In the genomic region with DNA sequence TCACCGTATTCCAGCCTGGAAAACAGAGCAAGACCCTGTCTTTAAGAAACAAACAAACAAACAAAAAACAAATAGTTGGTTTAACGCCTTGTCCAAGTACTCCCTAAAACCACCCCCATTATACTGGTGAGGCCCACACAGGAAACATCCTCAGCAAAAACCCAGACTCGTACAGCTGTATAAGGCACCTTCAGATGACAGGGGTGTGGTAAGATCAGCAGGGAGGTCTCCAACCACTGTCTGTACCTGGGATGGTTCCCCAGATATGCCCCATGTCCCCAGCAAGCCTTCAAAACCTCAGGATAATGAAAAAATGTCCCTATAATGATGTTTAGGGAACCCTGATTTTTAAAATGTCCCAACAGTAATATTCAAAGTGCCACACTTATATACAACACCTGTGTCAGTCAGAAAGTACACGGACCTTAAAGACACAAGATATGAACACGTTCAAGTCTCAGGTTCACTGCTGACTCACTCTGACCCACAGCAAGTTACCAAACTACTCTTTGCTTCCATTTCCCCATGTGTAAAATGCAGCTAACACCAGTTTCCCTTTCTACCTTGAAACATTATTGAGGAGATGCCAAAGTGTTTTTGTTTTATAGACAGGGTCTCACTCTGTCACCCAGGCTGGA, we compare ENCODE assay signal across 18 cellular contexts. TPM values are rescaled to one million over a fixed set of nuclear protein-coding genes. Genes with fewer than 3 reads are reported as not detected.
DNase-seq lines count a peak whose midpoint lies in the region; ATAC-seq, FAIRE-seq and TF ChIP-seq lines count a peak whose summit lies in the region.
"Had no signal": no experiment of that assay in that cellular context is flagged by ENCODE, and none has a peak within 500 bp of the region (broad histone marks: within the 10 kb centered on the region; RNA-seq: fewer than 3 reads in every experiment).

No MANE protein-coding gene starts in this region.

- dilution Hi-C loops in endothelial cell of umbilical vein (cut with MboI; ENCODE audit: extremely low pct_ligation_motif_present, low sequenced_read_pairs), result no loop called here

- peak; percentile 14 for DNase-seq in stimulated activated CD4-positive, alpha-beta T cell treated with anti-CD3 and anti-CD28 coated beads, Interleukin-4, amount 100 ng/mL, for 24 hours
- no peak for DNase-seq in stimulated activated CD4-positive, alpha-beta T cell treated with anti-CD3 and anti-CD28 coated beads, Interleukin-15, amount 100 ng/mL, for 24 hours
- peak; percentile 39 for DNase-seq in activated CD4-positive, alpha-beta memory T cell treated with anti-CD3 and anti-CD28 coated beads for 36 hours
- DNase-seq in endothelial cell of umbilical vein (ENCODE audit: low read depth, low spot score) (no peak), G401 (ENCODE audit: low spot score) (no peak), small intestine (no peak)
- DNase-seq: dorsolateral prefrontal cortex, glutamatergic neuron, HFFc6, NCI-H187, NCI-H2227 treated with DMSO at 0.1 percent for 48 hours, nucleus accumbens, RPMI8226 had no signal

- H3K9me1 ChIP-seq in endothelial cell of umbilical vein (replicated peaks; ENCODE audit: control insufficient read depth, extremely low read depth, insufficient read depth, low read length), result no peaks in the 10 kb centered on the region

- H3K9ac ChIP-seq in endothelial cell of umbilical vein (replicated peaks; ENCODE audit: extremely low read depth, insufficient read depth, low read length), result no peak overlapping the region

- H3K79me2 ChIP-seq in endothelial cell of umbilical vein (ENCODE audit: control insufficient read depth, insufficient read depth, low read length), result peaks cover 36% of the 10 kb centered on the region

- H3K27ac Mint-ChIP-seq in activated CD4-positive, alpha-beta memory T cell treated with anti-CD3 and anti-CD28 coated beads for 36 hours, result peak overlapping the region; percentile 89
- H3K27ac Mint-ChIP-seq: HFFc6 had no signal

- WGBS in small intestine, 3 donors, result 53 to 63% (median 59%) methylated on average over 5 of the region's 5 CpGs

- H3K4me1 Mint-ChIP-seq in activated CD4-positive, alpha-beta memory T cell treated with anti-CD3 and anti-CD28 coated beads for 36 hours (ENCODE audit: low read depth), result peaks cover 80% of the 10 kb centered on the region

- FAIRE-seq in endothelial cell of umbilical vein (lab: Jason Lieb, UNC) (peak; percentile 18), small intestine (lab: Jason Lieb, UNC) (no peak)
- FAIRE-seq: K562, TTC549, urothelium cell line had no signal

- H3K9me3 ChIP-seq in endothelial cell of umbilical vein (replicated peaks; ENCODE audit: control insufficient read depth, insufficient read depth, low read length) (no peaks in the 10 kb centered on the region), small intestine (ENCODE audit: control insufficient read depth, low read depth) (no peaks in the 10 kb centered on the region)
- H3K9me3 ChIP-seq: right atrium auricular region had no signal

- H3K4me1 ChIP-seq in endothelial cell of umbilical vein (ENCODE audit: control insufficient read depth, extremely low read depth, insufficient read depth, low read length) (no peaks in the 10 kb centered on the region), small intestine (ENCODE audit: control insufficient read depth in 2 of 2, insufficient read depth in 1 of 2, low read depth in 1 of 2, low read length in 1 of 2) (no peaks in the 10 kb centered on the region)

- ATAC-seq in GM21723 (IDR thresholded peaks at IDR 0.05; ENCODE audit: unreplicated experiment), result no peak
- ATAC-seq: K562 had no signal

- no TSS peak for BruUV-seq in endothelial cell of umbilical vein (replicated peaks; lab: Mats Ljungman, UMichigan)

- TF ChIP-seq CTCF in endothelial cell of umbilical vein (IDR thresholded peaks at IDR 0.05; ENCODE audit: extremely low read depth in 1 of 2, insufficient read depth in 1 of 2, low read depth in 1 of 2, low read length in 2 of 2), result no peak

- H3K27me3 ChIP-seq in endothelial cell of umbilical vein (ENCODE audit: control insufficient read depth in 2 of 2, insufficient read depth in 2 of 2, low read length in 2 of 2) (no peaks in the 10 kb centered on the region), small intestine (ENCODE audit: control insufficient read depth in 2 of 2, insufficient read depth in 2 of 2, low read length in 2 of 2) (no peaks in the 10 kb centered on the region)
- H3K27me3 ChIP-seq: dorsolateral prefrontal cortex, right atrium auricular region had no signal

- peaks cover 2% of the 10 kb centered on the region for H4K20me1 ChIP-seq in endothelial cell of umbilical vein (replicated peaks; ENCODE audit: control insufficient read depth, extremely low read depth, insufficient read depth, low read length)

- no peaks in the 10 kb centered on the region for H3K27me3 Mint-ChIP-seq in activated CD4-positive, alpha-beta memory T cell treated with anti-CD3 and anti-CD28 coated beads for 36 hours

- no peaks in the 10 kb centered on the region for H3K9me3 Mint-ChIP-seq in activated CD4-positive, alpha-beta memory T cell treated with anti-CD3 and anti-CD28 coated beads for 36 hours
- H3K9me3 Mint-ChIP-seq: HFFc6 had no signal

- H3K36me3 ChIP-seq in endothelial cell of umbilical vein (ENCODE audit: control insufficient read depth in 2 of 2, extremely low read depth in 1 of 2, insufficient read depth in 2 of 2, low read length in 2 of 2) (peaks cover 43 to 58% of the 10 kb centered on the region in 2 experiments), small intestine (ENCODE audit: control insufficient read depth in 2 of 2, insufficient read depth in 2 of 2, low read length in 2 of 2) (peaks cover 37 to 43% of the 10 kb centered on the region in 2 donors)

- H3K4me2 ChIP-seq in endothelial cell of umbilical vein (ENCODE audit: insufficient read depth, low read length), result no peak overlapping the region

- no peak overlapping the region for H2AFZ ChIP-seq in endothelial cell of umbilical vein (ENCODE audit: low read depth, low read length)

- H3K27ac ChIP-seq in endothelial cell of umbilical vein (ENCODE audit: insufficient read depth, low read depth, low read length) (no peak overlapping the region), small intestine (ENCODE audit: low read depth in 1 of 2, low read length in 1 of 2) (no peak overlapping the region)
- H3K27ac ChIP-seq: right atrium auricular region had no signal

- in situ Hi-C loops in G401 (cut with HindIII; ENCODE audit: low sequenced_read_pairs), result no loop called here

- POLR2A ChIA-PET in activated CD4-positive, alpha-beta memory T cell treated with anti-CD3 and anti-CD28 coated beads for 36 hours (lab: Charles Lee), result interaction anchor here (0.7 to 2.2 kb wide), 6 partner anchors 8 to 58 kb away, joined by 3 to 8 read pairs (median 4); partner anchors contain the start of genes CASTOR1, CCDC157 and SF3A1
- POLR2A ChIA-PET in endothelial cell of umbilical vein (lab: Charles Lee), result no interaction called here

- H3K4me3 Mint-ChIP-seq in activated CD4-positive, alpha-beta memory T cell treated with anti-CD3 and anti-CD28 coated beads for 36 hours, result peak overlapping the region; percentile 43
- H3K4me3 Mint-ChIP-seq: HFFc6 had no signal

- CTCF ChIA-PET in activated CD4-positive, alpha-beta memory T cell treated with anti-CD3 and anti-CD28 coated beads for 36 hours (lab: Charles Lee), result interaction anchor here (1.1 to 5.7 kb wide), 3 partner anchors 40 to 239 kb away, joined by 3 to 41 read pairs (median 8); partner anchors contain the start of genes CASTOR1 and RNF215
- CTCF ChIA-PET in endothelial cell of umbilical vein (lab: Charles Lee), result no interaction called here

- H3K4me3 ChIP-seq in endothelial cell of umbilical vein (replicated peaks in 1 of 3; ENCODE audit: insufficient read depth in 1 of 3, low read depth in 1 of 3, low read length in 3 of 3), result no peak overlapping the region
- no peak overlapping the region for H3K4me3 ChIP-seq in small intestine (ENCODE audit: low read depth in 1 of 2, low read length in 2 of 2)
- H3K4me3 ChIP-seq: dorsolateral prefrontal cortex, K562, right atrium auricular region had no signal

- no peak for TF ChIP-seq POLR2A in endothelial cell of umbilical vein (IDR thresholded peaks at IDR 0.05; ENCODE audit: low read depth, low read length)

- intact Hi-C loops in activated CD4-positive, alpha-beta memory T cell treated with anti-CD3 and anti-CD28 coated beads for 36 hours (cut with micrococcal nuclease), result loop anchor here (1.0 to 5.0 kb wide), 6 partner anchors 9 to 525 kb away; partner anchors contain the start of gene SF3A1
- intact Hi-C loops in endothelial cell of umbilical vein (cut with micrococcal nuclease), result no loop called here

- H3K36me3 Mint-ChIP-seq in activated CD4-positive, alpha-beta memory T cell treated with anti-CD3 and anti-CD28 coated beads for 36 hours, result peaks cover 75% of the 10 kb centered on the region

RNA-seq across cellular contexts. Expression of gene SF3A1, which starts 9.3 kb away (rescaled TPM):
- 100 to 1,000 TPM; 255 to 273 TPM for total RNA-seq in activated CD4-positive, alpha-beta memory T cell treated with anti-CD3 and anti-CD28 coated beads for 36 hours
- 173 and 187 TPM in 2 replicates for total RNA-seq in endothelial cell of umbilical vein
- polyA plus RNA-seq in endothelial cell of umbilical vein, result 23.1 and 60.2 TPM in 2 replicates
- polyA plus RNA-seq in endothelial cell of umbilical vein (2011; cell fraction: cytosol; rRNA removed), result 55.6 and 76.1 TPM in 2 replicates
- polyA plus RNA-seq in endothelial cell of umbilical vein (2011; cell fraction: nucleus; rRNA removed), result 109 and 122 TPM in 2 replicates
- polyA plus RNA-seq in endothelial cell of umbilical vein (2012), result 69.2 and 83.3 TPM in 2 replicates
- polyA minus RNA-seq in endothelial cell of umbilical vein, result 92.2 and 107 TPM in 2 replicates
- 79.8 TPM for polyA minus RNA-seq in endothelial cell of umbilical vein (2011; cell fraction: cytosol; rRNA and poly(A)+ RNA removed)
- 95.4 and 95.8 TPM in 2 replicates for polyA minus RNA-seq in endothelial cell of umbilical vein (2011; cell fraction: nucleus; rRNA and poly(A)+ RNA removed)
- total RNA-seq in G401 (2014; rRNA removed; shearing (Covaris generic)), result 16.5 and 25.5 TPM in 2 replicates
- polyA plus RNA-seq in small intestine, result 10 to 100 TPM; 17.6 to 28.2 (median 26.2) TPM

RNA-seq across cellular contexts. Expression of gene CCDC157, which starts 9.4 kb away (rescaled TPM):
- 1 to 10 TPM; 2.1 to 2.9 TPM for total RNA-seq in activated CD4-positive, alpha-beta memory T cell treated with anti-CD3 and anti-CD28 coated beads for 36 hours
- total RNA-seq in endothelial cell of umbilical vein, result 1.7 and 2.1 TPM in 2 replicates
- 3.1 and 3.7 TPM in 2 replicates for polyA plus RNA-seq in endothelial cell of umbilical vein
- polyA plus RNA-seq in endothelial cell of umbilical vein (2011; cell fraction: cytosol; rRNA removed), result 1.7 and 1.9 TPM in 2 replicates
- 2.9 and 4.0 TPM in 2 replicates for polyA plus RNA-seq in endothelial cell of umbilical vein (2011; cell fraction: nucleus; rRNA removed)
- polyA plus RNA-seq in endothelial cell of umbilical vein (2012), result 1.1 and 1.2 TPM in 2 replicates
- polyA minus RNA-seq in endothelial cell of umbilical vein, result 1.8 and 2.0 TPM in 2 replicates
- 1.1 TPM for polyA minus RNA-seq in endothelial cell of umbilical vein (2011; cell fraction: cytosol; rRNA and poly(A)+ RNA removed)
- polyA minus RNA-seq in endothelial cell of umbilical vein (2011; cell fraction: nucleus; rRNA and poly(A)+ RNA removed), result 2.0 and 2.7 TPM in 2 replicates
- total RNA-seq in G401 (2014; rRNA removed; shearing (Covaris generic)), result 1.8 and 2.9 TPM in 2 replicates
- 1 to 10 TPM; 1.5 to 5.9 (median 2.2) TPM for polyA plus RNA-seq in small intestine

RNA-seq across cellular contexts. Expression of gene TBC1D10A, which starts 20.6 kb away (rescaled TPM):
- 10 to 100 TPM; 28.9 to 29.0 TPM for total RNA-seq in activated CD4-positive, alpha-beta memory T cell treated with anti-CD3 and anti-CD28 coated beads for 36 hours
- 10.0 and 11.3 TPM in 2 replicates for total RNA-seq in endothelial cell of umbilical vein
- polyA plus RNA-seq in endothelial cell of umbilical vein, result 11.9 and 15.1 TPM in 2 replicates
- polyA plus RNA-seq in endothelial cell of umbilical vein (2011; cell fraction: cytosol; rRNA removed), result 6.8 and 9.8 TPM in 2 replicates
- polyA plus RNA-seq in endothelial cell of umbilical vein (2011; cell fraction: nucleus; rRNA removed), result 19.1 and 25.4 TPM in 2 replicates
- 5.7 and 9.5 TPM in 2 replicates for polyA plus RNA-seq in endothelial cell of umbilical vein (2012)
- polyA minus RNA-seq in endothelial cell of umbilical vein, result 10.0 and 14.8 TPM in 2 replicates
- polyA minus RNA-seq in endothelial cell of umbilical vein (2011; cell fraction: cytosol; rRNA and poly(A)+ RNA removed), result 1.5 TPM
- 6.8 and 8.2 TPM in 2 replicates for polyA minus RNA-seq in endothelial cell of umbilical vein (2011; cell fraction: nucleus; rRNA and poly(A)+ RNA removed)
- total RNA-seq in G401 (2014; rRNA removed; shearing (Covaris generic)), result 12.8 and 31.0 TPM in 2 replicates
- polyA plus RNA-seq in small intestine, result 10 to 100 TPM in 2 of 3 donors, 1 to 10 TPM in 1; 8.5 to 16.3 (median 13.5) TPM

RNA-seq across cellular contexts. Expression of gene RNF215, which starts 39.8 kb away (rescaled TPM):
- total RNA-seq in activated CD4-positive, alpha-beta memory T cell treated with anti-CD3 and anti-CD28 coated beads for 36 hours, result 10 to 100 TPM in 1 of 2 experiments, 1 to 10 TPM in 1; 8.8 to 10.2 TPM
- total RNA-seq in endothelial cell of umbilical vein, result 24.4 and 26.9 TPM in 2 replicates
- polyA plus RNA-seq in endothelial cell of umbilical vein, result 16.7 and 21.7 TPM in 2 replicates
- 7.9 and 11.9 TPM in 2 replicates for polyA plus RNA-seq in endothelial cell of umbilical vein (2011; cell fraction: cytosol; rRNA removed)
- polyA plus RNA-seq in endothelial cell of umbilical vein (2011; cell fraction: nucleus; rRNA removed), result 54.6 and 61.2 TPM in 2 replicates
- polyA plus RNA-seq in endothelial cell of umbilical vein (2012), result 14.1 and 23.1 TPM in 2 replicates
- polyA minus RNA-seq in endothelial cell of umbilical vein, result 16.5 and 20.9 TPM in 2 replicates
- polyA minus RNA-seq in endothelial cell of umbilical vein (2011; cell fraction: cytosol; rRNA and poly(A)+ RNA removed), result 3.4 TPM
- 14.1 and 18.8 TPM in 2 replicates for polyA minus RNA-seq in endothelial cell of umbilical vein (2011; cell fraction: nucleus; rRNA and poly(A)+ RNA removed)
- 20.5 and 23.2 TPM in 2 replicates for total RNA-seq in G401 (2014; rRNA removed; shearing (Covaris generic))
- polyA plus RNA-seq in small intestine, result 10 to 100 TPM in 1 of 3 donors, 1 to 10 TPM in 2; 3.8 to 12.1 (median 9.0) TPM

RNA-seq across cellular contexts. Expression of gene SEC14L2, which starts 49.4 kb away (rescaled TPM):
- 10 to 100 TPM; 12.8 to 15.3 TPM for total RNA-seq in activated CD4-positive, alpha-beta memory T cell treated with anti-CD3 and anti-CD28 coated beads for 36 hours
- 22.7 and 28.8 TPM in 2 replicates for total RNA-seq in endothelial cell of umbilical vein
- polyA plus RNA-seq in endothelial cell of umbilical vein, result 22.5 and 24.0 TPM in 2 replicates
- 32.7 and 34.4 TPM in 2 replicates for polyA plus RNA-seq in endothelial cell of umbilical vein (2011; cell fraction: cytosol; rRNA removed)
- 45.3 and 46.8 TPM in 2 replicates for polyA plus RNA-seq in endothelial cell of umbilical vein (2011; cell fraction: nucleus; rRNA removed)
- polyA plus RNA-seq in endothelial cell of umbilical vein (2012), result 22.1 and 26.8 TPM in 2 replicates
- polyA minus RNA-seq in endothelial cell of umbilical vein, result 38.3 and 59.6 TPM in 2 replicates
- polyA minus RNA-seq in endothelial cell of umbilical vein (2011; cell fraction: cytosol; rRNA and poly(A)+ RNA removed), result 2.0 TPM
- 25.6 and 26.1 TPM in 2 replicates for polyA minus RNA-seq in endothelial cell of umbilical vein (2011; cell fraction: nucleus; rRNA and poly(A)+ RNA removed)
- 13.1 and 15.8 TPM in 2 replicates for total RNA-seq in G401 (2014; rRNA removed; shearing (Covaris generic))
- 10 to 100 TPM; 24.1 to 57.0 (median 49.4) TPM for polyA plus RNA-seq in small intestine

Comparison
In these comparisons a context has a peak if more than half of its experiments do, and no peak if none do; other contexts are left out.
1. DNase-seq: peak in stimulated activated CD4-positive, alpha-beta T cell treated with anti-CD3 and anti-CD28 coated beads, Interleukin-4, amount 100 ng/mL, for 24 hours (single experiment) and activated CD4-positive, alpha-beta memory T cell treated with anti-CD3 and anti-CD28 coated beads for 36 hours (single experiment); none in stimulated activated CD4-positive, alpha-beta T cell treated with anti-CD3 and anti-CD28 coated beads, Interleukin-15, amount 100 ng/mL, for 24 hours (single experiment), endothelial cell of umbilical vein (single experiment), G401 (single experiment) and small intestine (single experiment).